Comparison of ENCODE assay signal across 8 cellular contexts in the genomic region with DNA sequence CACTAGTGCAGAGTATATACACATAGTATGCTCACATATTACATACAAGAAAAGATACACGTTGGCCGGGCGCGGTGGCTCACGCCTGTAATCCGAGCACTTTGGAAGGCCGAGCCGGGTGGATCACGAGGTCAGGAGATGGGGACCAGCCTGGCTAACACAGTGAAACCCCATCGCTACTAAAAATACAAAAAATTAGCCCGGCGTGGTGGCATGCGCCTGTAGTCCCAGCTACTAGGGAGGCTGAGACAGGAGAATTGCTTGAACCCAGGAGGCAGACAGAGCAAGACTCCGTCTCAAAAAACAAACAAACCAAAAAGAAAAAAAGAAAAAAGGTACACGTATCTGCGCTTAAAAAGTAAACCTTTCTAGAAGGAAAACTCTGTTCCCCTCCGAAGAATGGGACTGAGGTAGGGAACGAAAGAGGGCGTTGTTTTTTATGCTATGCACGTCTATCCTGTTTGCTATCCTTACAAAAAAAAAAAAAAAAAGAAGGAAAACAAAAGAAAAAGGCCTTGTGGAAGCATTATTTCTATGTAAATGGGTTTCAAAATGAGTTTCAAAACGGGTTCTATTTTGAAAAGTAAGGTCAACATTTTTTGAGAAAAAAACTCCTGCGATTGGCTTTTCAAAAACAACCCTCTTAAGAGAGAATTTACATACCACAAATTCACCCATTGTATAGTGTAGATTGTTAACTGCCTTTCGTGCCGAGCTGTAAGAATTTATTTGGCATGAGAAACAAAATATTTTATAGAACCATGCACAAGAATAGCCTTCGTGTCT. TPM values are rescaled to one million over a fixed set of nuclear protein-coding genes. Genes with fewer than 3 reads are reported as not detected.
DNase-seq lines count a peak whose midpoint lies in the region; ATAC-seq, FAIRE-seq and TF ChIP-seq lines count a peak whose summit lies in the region.

No MANE protein-coding gene starts in this region.

- no peak overlapping the region for H2AFZ ChIP-seq in HepG2 (ENCODE audit: low read length)

- POLR2A ChIA-PET in HepG2 (lab: Yijun Ruan, JAX): interaction anchor here (1.0 to 3.8 kb wide), 19 partner anchors 11 to 1214 kb away, joined by 3 to 33 read pairs (median 9); a partner anchor contains a TSS

- TF ChIP-seq EP300 in HepG2 (IDR thresholded peaks at IDR 0.05; ENCODE audit: low read depth in 2 of 2, low read length in 2 of 2): no peak
- no peak for TF ChIP-seq EP300 in HepG2 (CRISPR knock-in tag; IDR thresholded peaks at IDR 0.05; ENCODE audit: borderline replicate concordance)
- TF ChIP-seq EP300 in tibial nerve (IDR thresholded peaks at IDR 0.05): no peak

- WGBS in HUES64: 30% methylated on average over 20 of the region's 25 CpGs
- 2% methylated on average over 25 of the region's 25 CpGs for WGBS in HepG2 (ENCODE audit: low lambda C conversion rate)
- WGBS in tibial nerve, 2 donors: 40 to 51% methylated on average over 25 of the region's 25 CpGs

- H3K4me3 ChIP-seq in HUES64 (ENCODE audit: low read length): peak overlapping the region; percentile 76
- peak overlapping the region; percentile 93 to 98 (median 96) for H3K4me3 ChIP-seq in HepG2 (replicated peaks in 1 of 3; ENCODE audit: insufficient read depth in 1 of 3, low read depth in 2 of 3, low read length in 3 of 3)
- peak overlapping the region; percentile 74 to 98 (median 94) for H3K4me3 ChIP-seq in tibial nerve

- intact Hi-C loops in HepG2 (cut with micrococcal nuclease; ENCODE audit: unreplicated experiment): loop anchor here (1.0 to 5.0 kb wide), 3 partner anchors 32 to 76 kb away; a partner anchor contains a TSS

- TF ChIP-seq RAD21 in HepG2 (CRISPR knock-in tag; IDR thresholded peaks at IDR 0.05): no peak

- in situ Hi-C loops in HepG2 (cut with HindIII; ENCODE audit: extremely low pct_ligation_motif_present, low pct_unique_long_range_greater_than_20kb): no loop called here

- H3K27ac ChIP-seq in C4-2B (peak overlapping the region; percentile 94), HUES64 (ENCODE audit: low read depth, low read length) (no peak overlapping the region), HepG2 (ENCODE audit: extremely low read length, insufficient read depth, low read length) (peak overlapping the region; percentile 100), tibial nerve (peak overlapping the region; percentile 90 to 98 (median 94))

- peaks cover 51% of the 10 kb centered on the region for H3K79me2 ChIP-seq in HepG2 (ENCODE audit: insufficient read depth, low read length)

- peaks cover 29% of the 10 kb centered on the region for H4K20me1 ChIP-seq in HepG2 (ENCODE audit: insufficient read depth, low read length)

- peak overlapping the region; percentile 70 for H3K9ac ChIP-seq in HUES64 (ENCODE audit: low read depth, low read length)
- peak overlapping the region; percentile 98 for H3K9ac ChIP-seq in HepG2 (ENCODE audit: insufficient read depth, low read depth, low read length)

- H3K9me3 ChIP-seq in HUES64 (ENCODE audit: insufficient read depth, low read depth, low read length) (no peaks in the 10 kb centered on the region), HepG2 (ENCODE audit: low read length) (no peaks in the 10 kb centered on the region), tibial nerve (no peaks in the 10 kb centered on the region)

- TSS peak; percentile 75 for BruUV-seq in HepG2 (replicated peaks; lab: Mats Ljungman, UMichigan)

- H3K36me3 ChIP-seq in HUES64 (ENCODE audit: insufficient read depth, low read length): no peaks in the 10 kb centered on the region
- peaks cover 0 to 2% of the 10 kb centered on the region in 2 experiments; a peak in 1 of 5 replicates for H3K36me3 ChIP-seq in HepG2 (replicated peaks in 1 of 2; ENCODE audit: control insufficient read depth in 1 of 2, insufficient read depth in 2 of 2, low read length in 2 of 2)
- H3K36me3 ChIP-seq in tibial nerve: no peaks in the 10 kb centered on the region

- ATAC-seq in HepG2: no peak

- H3K4me1 ChIP-seq in HUES64 (ENCODE audit: insufficient read depth, low read length) (peaks cover 12% of the 10 kb centered on the region), HepG2 (ENCODE audit: insufficient read depth, low read length) (peaks cover 41% of the 10 kb centered on the region), tibial nerve (peaks cover 0 to 37% (median 17%) of the 10 kb centered on the region in 4 donors)

- no peaks in the 10 kb centered on the region for H3K27me3 ChIP-seq in HUES64 (ENCODE audit: insufficient read depth, low read length)
- no peaks in the 10 kb centered on the region for H3K27me3 ChIP-seq in HepG2 (ENCODE audit: control insufficient read depth in 1 of 2, insufficient read depth in 2 of 2, low read length in 2 of 2)
- no peaks in the 10 kb centered on the region for H3K27me3 ChIP-seq in tibial nerve

- CTCF ChIA-PET in HepG2 (lab: Yijun Ruan, JAX; ENCODE audit: low intra/inter-chr PET ratio, low total read pairs): no interaction called here

- TF ChIP-seq CTCF in C4-2B (conservative IDR thresholded peaks at IDR 0.05): peak; percentile 24
- no peak for TF ChIP-seq CTCF in HepG2 (CRISPR knock-in tag; IDR thresholded peaks at IDR 0.05)
- TF ChIP-seq CTCF in tibial nerve (IDR thresholded peaks at IDR 0.05): no peak

- H3K4me2 ChIP-seq in HepG2 (ENCODE audit: low read depth, low read length): peak overlapping the region; percentile 76

- no peak for FAIRE-seq in HepG2 (lab: Jason Lieb, UNC)

- TF ChIP-seq POLR2A in HepG2 (IDR thresholded peaks at IDR 0.05; ENCODE audit: insufficient read depth in 1 of 2, low read depth in 2 of 2, low read length in 2 of 2) (no peak), tibial nerve (IDR thresholded peaks at IDR 0.05) (no peak)

- DNase-seq in astrocyte of the hippocampus (ENCODE audit: low read depth, low spot score) (peak; percentile 25), HepG2 (ENCODE audit: low spot score) (no peak), tibial nerve (ENCODE audit: low spot score in 2 of 2) (no peak), NOMO-1 (lab: John Stamatoyannopoulos, UW; ENCODE audit: unreplicated experiment in 2 of 2) (no peak), cerebellar cortex (ENCODE audit: low spot score) (no peak), NCI-H510A (lab: John Stamatoyannopoulos, UW) (no peak)

TF ChIP-seq in HepG2, 621 proteins besides CTCF, POLR2A, EP300 and RAD21 (continues in another document):
- TF ChIP-seq ZNF629 (CRISPR knock-in tag; conservative IDR thresholded peaks at IDR 0.05): 0 out of 2 replicates have a peak, but pooled peaks have one; percentile 18

RNA-seq across cellular contexts. Expression of a gene that starts 1.2 kb away (rescaled TPM):
- 30.0 TPM for polyA plus RNA-seq in HUES64 (2013, experiment 1 of 2)
- 35.9 TPM for polyA plus RNA-seq in HUES64 (2013, experiment 2 of 2)
- total RNA-seq in HepG2 (2016; rRNA removed; fragmentation: Illumina TruSeq; extraction: Trizol) (109 and 153 TPM in 2 replicates), tibial nerve (10 to 100 TPM; 70.2 to 97.5 (median 93.4) TPM)
- total RNA-seq in HepG2 (2016; cell fraction: cytosol; rRNA removed; fragmentation: Illumina TruSeq; extraction: Trizol; ENCODE audit: low read depth): 16.7 and 23.9 TPM in 2 replicates
- total RNA-seq in HepG2 (2016; cell fraction: insoluble cytoplasmic fraction; rRNA removed; fragmentation: Illumina TruSeq; extraction: Trizol): 110 and 144 TPM in 2 replicates
- total RNA-seq in HepG2 (2016; cell fraction: membrane; rRNA removed; fragmentation: Illumina TruSeq; extraction: Trizol): 101 and 104 TPM in 2 replicates
- 61.8 and 62.9 TPM in 2 replicates for total RNA-seq in HepG2 (2016; cell fraction: nucleus; rRNA removed; fragmentation: Illumina TruSeq; extraction: Trizol)
- polyA plus RNA-seq in HepG2 (2011; rRNA removed): 65.1 and 76.8 TPM in 2 replicates
- 36.3 and 48.4 TPM in 2 replicates for polyA plus RNA-seq in HepG2 (2011; cell fraction: cytosol; rRNA removed)
- polyA plus RNA-seq in HepG2 (2011; cell fraction: nucleus; rRNA removed): 25.4 and 34.0 TPM in 2 replicates
- polyA plus RNA-seq in HepG2 (2012): 69.0 and 81.6 TPM in 2 replicates
- 22.4 and 31.8 TPM in 2 replicates for polyA plus RNA-seq in HepG2 (2016; cell fraction: cytosol; fragmentation: Illumina TruSeq; extraction: Trizol; ENCODE audit: low read depth)
- 189 TPM in 2 replicates for polyA plus RNA-seq in HepG2 (2016; cell fraction: insoluble cytoplasmic fraction; fragmentation: Illumina TruSeq; extraction: Trizol; ENCODE audit: low read depth)
- 89.4 and 100 TPM in 2 replicates for polyA plus RNA-seq in HepG2 (2016; cell fraction: membrane; fragmentation: Illumina TruSeq; extraction: Trizol; ENCODE audit: low read depth)
- 119 and 121 TPM in 2 replicates for polyA plus RNA-seq in HepG2 (2016; cell fraction: nucleus; fragmentation: Illumina TruSeq; extraction: Trizol; ENCODE audit: insufficient read depth, low read depth)
- 14.9 and 54.2 TPM in 2 replicates for polyA minus RNA-seq in HepG2 (2011; rRNA and poly(A)+ RNA removed; ENCODE audit: low replicate concordance)
- 85.6 and 86.5 TPM in 2 replicates for polyA minus RNA-seq in HepG2 (2011; cell fraction: cytosol; rRNA and poly(A)+ RNA removed)
- polyA minus RNA-seq in HepG2 (2011; cell fraction: nucleus; rRNA and poly(A)+ RNA removed): 61.7 and 75.2 TPM in 2 replicates

RNA-seq across cellular contexts. Expression of a gene that starts 53.0 kb away (rescaled TPM):
- 20.6 TPM for polyA plus RNA-seq in HUES64 (2013, experiment 1 of 2)
- 18.8 TPM for polyA plus RNA-seq in HUES64 (2013, experiment 2 of 2)
- total RNA-seq in HepG2 (2016; rRNA removed; fragmentation: Illumina TruSeq; extraction: Trizol) (31.6 and 33.9 TPM in 2 replicates), tibial nerve (10 to 100 TPM; 54.8 to 85.3 (median 64.0) TPM)
- total RNA-seq in HepG2 (2016; cell fraction: cytosol; rRNA removed; fragmentation: Illumina TruSeq; extraction: Trizol; ENCODE audit: low read depth): 47.2 and 49.8 TPM in 2 replicates
- total RNA-seq in HepG2 (2016; cell fraction: insoluble cytoplasmic fraction; rRNA removed; fragmentation: Illumina TruSeq; extraction: Trizol): 32.4 and 35.1 TPM in 2 replicates
- total RNA-seq in HepG2 (2016; cell fraction: membrane; rRNA removed; fragmentation: Illumina TruSeq; extraction: Trizol): 31.7 and 32.8 TPM in 2 replicates
- 28.3 and 32.7 TPM in 2 replicates for total RNA-seq in HepG2 (2016; cell fraction: nucleus; rRNA removed; fragmentation: Illumina TruSeq; extraction: Trizol)
- 22.3 and 25.9 TPM in 2 replicates for polyA plus RNA-seq in HepG2 (2011; rRNA removed)
- polyA plus RNA-seq in HepG2 (2011; cell fraction: cytosol; rRNA removed): 16.4 and 27.5 TPM in 2 replicates
- 21.0 and 22.1 TPM in 2 replicates for polyA plus RNA-seq in HepG2 (2011; cell fraction: nucleus; rRNA removed)
- 18.3 and 18.7 TPM in 2 replicates for polyA plus RNA-seq in HepG2 (2012)
- 3.6 and 6.7 TPM in 2 replicates for polyA plus RNA-seq in HepG2 (2016; cell fraction: cytosol; fragmentation: Illumina TruSeq; extraction: Trizol; ENCODE audit: low read depth)
- polyA plus RNA-seq in HepG2 (2016; cell fraction: insoluble cytoplasmic fraction; fragmentation: Illumina TruSeq; extraction: Trizol; ENCODE audit: low read depth): 32.9 and 39.4 TPM in 2 replicates
- 8.3 and 8.4 TPM in 2 replicates for polyA plus RNA-seq in HepG2 (2016; cell fraction: membrane; fragmentation: Illumina TruSeq; extraction: Trizol; ENCODE audit: low read depth)
- 33.7 and 36.4 TPM in 2 replicates for polyA plus RNA-seq in HepG2 (2016; cell fraction: nucleus; fragmentation: Illumina TruSeq; extraction: Trizol; ENCODE audit: insufficient read depth, low read depth)
- 32.3 and 35.4 TPM in 2 replicates for polyA minus RNA-seq in HepG2 (2011; rRNA and poly(A)+ RNA removed; ENCODE audit: low replicate concordance)
- 11.1 and 16.9 TPM in 2 replicates for polyA minus RNA-seq in HepG2 (2011; cell fraction: cytosol; rRNA and poly(A)+ RNA removed)
- polyA minus RNA-seq in HepG2 (2011; cell fraction: nucleus; rRNA and poly(A)+ RNA removed): 66.7 and 69.2 TPM in 2 replicates
